ENCODE assay signal across 9 cellular contexts in the genomic region with DNA sequence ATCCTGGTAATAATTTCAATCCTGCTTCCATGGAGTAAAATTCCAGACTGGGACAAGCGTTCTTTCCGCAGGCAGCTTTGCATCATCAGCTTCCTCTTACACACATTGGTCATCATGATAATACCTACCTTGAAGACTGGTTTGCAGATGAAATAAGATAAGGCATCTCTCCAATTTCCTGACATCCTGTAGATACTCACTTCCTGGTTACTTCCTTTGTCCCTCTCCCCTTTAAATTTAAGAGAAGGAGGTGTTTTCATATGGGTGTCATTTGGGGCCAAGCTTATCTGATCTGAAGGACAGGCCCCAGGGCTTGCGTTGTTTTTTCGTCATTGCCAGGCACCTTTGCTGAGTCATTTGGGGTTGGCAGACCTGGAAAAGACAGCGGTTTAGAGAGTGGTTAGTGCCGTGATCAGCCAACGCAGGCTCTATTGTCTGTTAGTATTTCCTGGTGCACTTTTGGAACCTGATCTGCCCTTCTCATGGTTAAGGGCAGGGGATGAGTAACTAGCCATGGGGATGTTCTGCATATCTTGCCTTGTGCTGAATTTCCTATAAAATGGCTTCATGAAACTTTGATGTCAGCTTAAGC. TPM values are rescaled to one million over a fixed set of nuclear protein-coding genes. Genes with fewer than 3 reads are reported as not detected.
DNase-seq lines count a peak whose midpoint lies in the region; ATAC-seq, FAIRE-seq and TF ChIP-seq lines count a peak whose summit lies in the region.
"Had no signal": no experiment of that assay in that cellular context is flagged by ENCODE, and none has a peak within 500 bp of the region (broad histone marks: within the 10 kb centered on the region; RNA-seq: fewer than 3 reads in every experiment).

No MANE protein-coding gene starts in this region.

- DNase-seq in GM23248 = peak; percentile 76
- peak; percentile 98 for DNase-seq in SK-MEL-5 (ENCODE audit: low read depth, low spot score)
- peak; percentile 72 for DNase-seq in astrocyte (ENCODE audit: low read depth)
- DNase-seq in stimulated activated CD4-positive, alpha-beta T cell treated with anti-CD3 and anti-CD28 coated beads, Interleukin-15, amount 100 ng/mL, for 24 hours = peak; percentile 83
- no peak for DNase-seq in foreskin fibroblast
- no peak for DNase-seq in upper lobe of left lung
- no peak for DNase-seq in amygdala (lab: John Stamatoyannopoulos, UW)

- H3F3A ChIP-seq in GM23248 (ENCODE audit: insufficient read depth) = peaks cover 22% of the 10 kb centered on the region

- peak overlapping the region; percentile 76 for H3K27ac ChIP-seq in GM23248
- H3K27ac ChIP-seq in astrocyte (ENCODE audit: low read depth, low read length) = no peak overlapping the region
- peak overlapping the region in 1 of 4 donors; percentile 18 for H3K27ac ChIP-seq in upper lobe of left lung

- TF ChIP-seq CTCF in astrocyte (IDR thresholded peaks at IDR 0.05; ENCODE audit: insufficient read depth, low read depth, low read length) (no peak), foreskin fibroblast (IDR thresholded peaks at IDR 0.05; ENCODE audit: low read depth, low read length) (no peak), upper lobe of left lung (IDR thresholded peaks at IDR 0.05) (no peak)

- TF ChIP-seq EP300 in upper lobe of left lung (IDR thresholded peaks at IDR 0.05) = no peak

- no peaks in the 10 kb centered on the region for H3K36me3 Mint-ChIP-seq in astrocyte (ENCODE audit: low read depth, unreplicated experiment)

- no peak for FAIRE-seq in astrocyte (lab: Jason Lieb, UNC)
- FAIRE-seq: endometrium had no signal

- no peaks in the 10 kb centered on the region for H4K20me1 ChIP-seq in GM23248 (ENCODE audit: insufficient read depth)
- H4K20me1 ChIP-seq in astrocyte (ENCODE audit: insufficient read depth, low read length) = no peaks in the 10 kb centered on the region

- no peaks in the 10 kb centered on the region for H3K27me3 Mint-ChIP-seq in astrocyte (ENCODE audit: low read depth, unreplicated experiment)

- peak overlapping the region; percentile 63 for H3K9ac ChIP-seq in GM23248
- H3K9ac ChIP-seq in astrocyte (ENCODE audit: low read length) = no peak overlapping the region

- peaks cover 20% of the 10 kb centered on the region for H3K4me1 Mint-ChIP-seq in astrocyte (ENCODE audit: low read depth, unreplicated experiment)

- peaks cover 35% of the 10 kb centered on the region for H3K4me1 ChIP-seq in GM23248 (ENCODE audit: insufficient read depth)
- peaks cover 5% of the 10 kb centered on the region for H3K4me1 ChIP-seq in astrocyte (ENCODE audit: insufficient read depth, low read length)
- peaks cover 3 to 7% (median 5%) of the 10 kb centered on the region in 4 donors for H3K4me1 ChIP-seq in upper lobe of left lung

- no peaks in the 10 kb centered on the region for H3K36me3 ChIP-seq in GM23248 (ENCODE audit: low read depth)
- H3K36me3 ChIP-seq in astrocyte (ENCODE audit: insufficient read depth, low read length) = no peaks in the 10 kb centered on the region
- H3K36me3 ChIP-seq in upper lobe of left lung = no peaks in the 10 kb centered on the region

- TF ChIP-seq POLR2A in upper lobe of left lung (IDR thresholded peaks at IDR 0.05) = no peak

- peaks cover 84% of the 10 kb centered on the region for H3K79me2 ChIP-seq in GM23248 (ENCODE audit: insufficient read depth)
- no peaks in the 10 kb centered on the region for H3K79me2 ChIP-seq in astrocyte (ENCODE audit: insufficient read depth, low read length)

- no peaks in the 10 kb centered on the region for H3K27me3 ChIP-seq in GM23248 (replicated peaks; ENCODE audit: insufficient read depth)
- no peaks in the 10 kb centered on the region for H3K27me3 ChIP-seq in astrocyte (ENCODE audit: insufficient read depth, low read length)
- no peaks in the 10 kb centered on the region for H3K27me3 ChIP-seq in upper lobe of left lung

- H3K9me2 ChIP-seq in GM23248 (ENCODE audit: insufficient read depth) = no peaks in the 10 kb centered on the region

- peaks cover 3% of the 10 kb centered on the region for H3K9me3 Mint-ChIP-seq in astrocyte (ENCODE audit: unreplicated experiment)

- WGBS in GM23248 (ENCODE audit: low coverage in 1 of 2, low lambda C conversion rate in 2 of 2, missing lambda C conversion rate in 2 of 2), 2 experiments = 54 to 58% methylated on average over 7 of the region's 7 CpGs
- WGBS in upper lobe of left lung, 2 donors = 44 to 59% methylated on average over 7 of the region's 7 CpGs

- no peak overlapping the region for H3K4me3 Mint-ChIP-seq in astrocyte (ENCODE audit: unreplicated experiment)

- H3K4me2 ChIP-seq in GM23248 (ENCODE audit: unreplicated experiment) (peak overlapping the region; percentile 20), astrocyte (ENCODE audit: low read length) (peak overlapping the region; percentile 28)

- ATAC-seq in HG03442 (IDR thresholded peaks at IDR 0.05; ENCODE audit: unreplicated experiment) (no peak), upper lobe of left lung (ENCODE audit: low FRiP score in 2 of 2) (no peak)

- H3K4me3 ChIP-seq in GM23248 (no peak overlapping the region), astrocyte (ENCODE audit: insufficient read depth, low read depth, low read length) (no peak overlapping the region), foreskin fibroblast (ENCODE audit: low read depth in 1 of 2, low read length in 2 of 2) (no peak overlapping the region), upper lobe of left lung (no peak overlapping the region)

- peak overlapping the region; percentile 77 for H3K27ac Mint-ChIP-seq in astrocyte (ENCODE audit: unreplicated experiment)

- H3K9me3 ChIP-seq in GM23248 (ENCODE audit: low read depth) = no peaks in the 10 kb centered on the region
- no peaks in the 10 kb centered on the region for H3K9me3 ChIP-seq in astrocyte (ENCODE audit: insufficient read depth, low read depth, low read length)
- H3K9me3 ChIP-seq in upper lobe of left lung = no peaks in the 10 kb centered on the region

- in situ Hi-C loops in GM23248 (cut with MboI) (no loop called here), SK-MEL-5 (cut with HindIII; ENCODE audit: low pct_unique_long_range_greater_than_20kb, low sequenced_read_pairs) (no loop called here)

- H2AFZ ChIP-seq in GM23248 = no peak overlapping the region
- no peak overlapping the region for H2AFZ ChIP-seq in astrocyte (ENCODE audit: low read depth, low read length)

RNA-seq across cellular contexts. Expression of a gene that starts 24.1 kb away (rescaled TPM):
- 14.8 and 21.4 TPM in 2 replicates for total RNA-seq in GM23248 (2014; rRNA removed; shearing (Covaris generic))
- polyA plus RNA-seq in GM23248 (2016; fragmentation: Nextera tagmentation; extraction: Ambion mirVana) = 3.3 and 4.1 TPM in 2 replicates
- total RNA-seq in SK-MEL-5 (2014; rRNA removed; shearing (Covaris generic)) = 709 and 721 TPM in 2 replicates
- 442 and 538 TPM in 2 replicates for polyA plus RNA-seq in SK-MEL-5 (2015; cell fraction: cytosol; rRNA removed)
- 451 and 541 TPM in 2 replicates for polyA plus RNA-seq in SK-MEL-5 (2015; cell fraction: nucleus; rRNA removed)
- total RNA-seq in astrocyte = 4.9 and 6.5 TPM in 2 replicates
- total RNA-seq in upper lobe of left lung = 100 to 1,000 TPM in 1 of 6 donors, 10 to 100 TPM in 2, 1 to 10 TPM in 3; 5.8 to 132 (median 10.1) TPM

Comparison
In these comparisons a context has a peak if more than half of its experiments do, and no peak if none do; other contexts are left out.
1. DNase-seq: peak in GM23248 (single experiment), SK-MEL-5 (single experiment), astrocyte (single experiment) and stimulated activated CD4-positive, alpha-beta T cell treated with anti-CD3 and anti-CD28 coated beads, Interleukin-15, amount 100 ng/mL, for 24 hours (single experiment); none in foreskin fibroblast (0 of 2), upper lobe of left lung (0 of 2) and amygdala (0 of 56).